In the genomic region with DNA sequence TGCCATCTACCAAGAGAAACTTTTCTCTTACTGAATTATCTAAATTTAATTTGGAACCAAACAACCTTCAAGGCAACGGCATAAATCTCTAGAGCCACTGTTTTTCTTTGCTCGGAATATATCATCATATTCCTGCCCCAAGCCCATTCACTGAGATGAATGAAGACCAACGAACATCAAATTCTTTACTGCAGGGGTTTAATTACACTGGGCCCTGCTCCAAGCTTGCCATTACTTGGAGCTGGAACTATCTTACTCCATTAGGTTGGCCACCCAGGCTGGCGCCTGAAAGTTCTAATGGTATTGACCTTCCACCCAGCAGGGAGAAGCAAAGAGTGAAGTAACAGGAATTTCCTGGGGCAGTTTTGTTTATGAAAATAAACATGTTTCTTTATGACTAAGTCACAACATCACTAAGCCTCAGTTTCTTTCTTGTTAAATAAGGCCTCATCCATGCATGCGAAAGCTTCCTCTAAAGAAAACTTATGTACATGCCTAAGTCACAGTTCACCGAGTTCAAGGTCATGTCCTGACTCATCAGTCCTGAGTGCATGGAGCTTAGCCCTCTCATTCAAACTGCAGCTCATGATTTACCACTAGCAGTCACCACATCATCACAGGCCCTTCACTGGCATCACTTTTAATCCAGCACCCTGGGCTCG, we compare ENCODE assay signal across 1 cellular context.
A peak's percentile ranks its signal among the peaks of the same experiment; 100 is the strongest.
TF ChIP-seq lines count a peak whose summit lies in the region.

No MANE protein-coding gene starts in this region.

TF ChIP-seq in HEK293, 187 proteins besides CTCF, POLR2A, EP300 and RAD21 (continued from another document):
- TF ChIP-seq ZNF561 (tag by site-specific recombination; IDR thresholded peaks at IDR 0.05; ENCODE audit: borderline replicate concordance) (peak; percentile 89), ZNF558 (tag by site-specific recombination; IDR thresholded peaks at IDR 0.05) (0 out of 2 replicates have a peak, but pooled peaks have one; percentile 28), ZNF394 (tag by site-specific recombination; IDR thresholded peaks at IDR 0.05; ENCODE audit: borderline replicate concordance) (peak; percentile 62; the same call in 1 of the 2 replicates), ZSCAN23 (tag by site-specific recombination; IDR thresholded peaks at IDR 0.05) (0 out of 2 replicates have a peak, but pooled peaks have one; percentile 35), ZFP69B (tag by site-specific recombination; IDR thresholded peaks at IDR 0.05) (no peak), BCL11B (tag by site-specific recombination; IDR thresholded peaks at IDR 0.05; ENCODE audit: low read depth) (no peak), ZNF747 (tag by site-specific recombination; IDR thresholded peaks at IDR 0.05) (no peak), ZNF624 (tag by site-specific recombination; IDR thresholded peaks at IDR 0.05) (no peak; the same call in 1 of the 2 replicates), ZNF404 (tag by site-specific recombination; IDR thresholded peaks at IDR 0.05) (no peak), ZNF654 (tag by site-specific recombination; IDR thresholded peaks at IDR 0.05; ENCODE audit: low read depth) (no peak), FEZF1 (tag by site-specific recombination; IDR thresholded peaks at IDR 0.05) (peak; percentile 90), OSR2 (tag by site-specific recombination; IDR thresholded peaks at IDR 0.05) (peak; percentile 84)
- TF ChIP-seq, protein P1, sequence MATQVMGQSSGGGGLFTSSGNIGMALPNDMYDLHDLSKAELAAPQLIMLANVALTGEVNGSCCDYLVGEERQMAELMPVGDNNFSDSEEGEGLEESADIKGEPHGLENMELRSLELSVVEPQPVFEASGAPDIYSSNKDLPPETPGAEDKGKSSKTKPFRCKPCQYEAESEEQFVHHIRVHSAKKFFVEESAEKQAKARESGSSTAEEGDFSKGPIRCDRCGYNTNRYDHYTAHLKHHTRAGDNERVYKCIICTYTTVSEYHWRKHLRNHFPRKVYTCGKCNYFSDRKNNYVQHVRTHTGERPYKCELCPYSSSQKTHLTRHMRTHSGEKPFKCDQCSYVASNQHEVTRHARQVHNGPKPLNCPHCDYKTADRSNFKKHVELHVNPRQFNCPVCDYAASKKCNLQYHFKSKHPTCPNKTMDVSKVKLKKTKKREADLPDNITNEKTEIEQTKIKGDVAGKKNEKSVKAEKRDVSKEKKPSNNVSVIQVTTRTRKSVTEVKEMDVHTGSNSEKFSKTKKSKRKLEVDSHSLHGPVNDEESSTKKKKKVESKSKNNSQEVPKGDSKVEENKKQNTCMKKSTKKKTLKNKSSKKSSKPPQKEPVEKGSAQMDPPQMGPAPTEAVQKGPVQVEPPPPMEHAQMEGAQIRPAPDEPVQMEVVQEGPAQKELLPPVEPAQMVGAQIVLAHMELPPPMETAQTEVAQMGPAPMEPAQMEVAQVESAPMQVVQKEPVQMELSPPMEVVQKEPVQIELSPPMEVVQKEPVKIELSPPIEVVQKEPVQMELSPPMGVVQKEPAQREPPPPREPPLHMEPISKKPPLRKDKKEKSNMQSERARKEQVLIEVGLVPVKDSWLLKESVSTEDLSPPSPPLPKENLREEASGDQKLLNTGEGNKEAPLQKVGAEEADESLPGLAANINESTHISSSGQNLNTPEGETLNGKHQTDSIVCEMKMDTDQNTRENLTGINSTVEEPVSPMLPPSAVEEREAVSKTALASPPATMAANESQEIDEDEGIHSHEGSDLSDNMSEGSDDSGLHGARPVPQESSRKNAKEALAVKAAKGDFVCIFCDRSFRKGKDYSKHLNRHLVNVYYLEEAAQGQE (tag by site-specific recombination; IDR thresholded peaks at IDR 0.05), result no peak
